Comparison of ENCODE assay signal across 15 cellular contexts in genomic region chr10:130242483-130242882, GRCh38.
DNase-seq lines count a peak whose midpoint lies in the region; ATAC-seq and TF ChIP-seq lines count a peak whose summit lies in the region.
"Had no signal": no experiment of that assay in that cellular context is flagged by ENCODE, and none has a peak within 500 bp of the region (broad histone marks: within the 10 kb centered on the region; RNA-seq: fewer than 3 reads in every experiment).

No MANE protein-coding gene starts in this region.

- H3K27ac ChIP-seq in upper lobe of right lung: no peak overlapping the region
- no peak overlapping the region for H3K27ac ChIP-seq in smooth muscle cell (ENCODE audit: low read depth)

- no peaks in the 10 kb centered on the region for H3K79me2 ChIP-seq in smooth muscle cell (ENCODE audit: low read depth)

- H3K9me3 ChIP-seq in upper lobe of right lung (no peaks in the 10 kb centered on the region), smooth muscle cell (replicated peaks; ENCODE audit: low read depth) (peaks cover 4% of the 10 kb centered on the region)

- H3K27me3 ChIP-seq in upper lobe of right lung (no peaks in the 10 kb centered on the region), smooth muscle cell (ENCODE audit: low read depth) (no peaks in the 10 kb centered on the region)

- H3K4me1 Mint-ChIP-seq in activated T-helper 17 cell treated with anti-CD3 and anti-CD28 coated beads, Interleukin-2, amount 50 U/mL, for 72 hours: peaks cover 10% of the 10 kb centered on the region
- H3K4me1 Mint-ChIP-seq in naive thymus-derived CD8-positive, alpha-beta T cell: peaks cover 12 to 21% (median 16%) of the 10 kb centered on the region in 4 donors

- no peak overlapping the region for H3K4me2 ChIP-seq in smooth muscle cell

- no peaks in the 10 kb centered on the region for H4K20me1 ChIP-seq in smooth muscle cell (ENCODE audit: low read depth)

- H3K4me3 ChIP-seq in upper lobe of right lung (no peak overlapping the region), smooth muscle cell (no peak overlapping the region)

- DNase-seq in activated CD8-positive, alpha-beta memory T cell treated with anti-CD3 and anti-CD28 coated beads, Interleukin-2, amount 50 U/mL, for 48 hours: peak; percentile 17
- DNase-seq in activated CD8-positive, alpha-beta memory T cell treated with anti-CD3 and anti-CD28 coated beads, Interleukin-2, amount 50 U/mL, for 4 hours: no peak
- no peak for DNase-seq in naive thymus-derived CD8-positive, alpha-beta T cell
- DNase-seq in upper lobe of right lung (peak; percentile 15), smooth muscle cell (lab: John Stamatoyannopoulos, UW; ENCODE audit: unreplicated experiment) (no peak), midbrain (lab: John Stamatoyannopoulos, UW) (no peak), occipital lobe (lab: John Stamatoyannopoulos, UW) (no peak)
- DNase-seq: KG1, NCI-H1092 treated with DMSO at 0.1 percent for 48 hours, NCI-H1694, NCI-H2171 treated with DMSO at 0.1 percent for 48 hours, NCI-H510A, SHP77 had no signal

- H2AFZ ChIP-seq in smooth muscle cell (ENCODE audit: low read depth): no peak overlapping the region

- no peaks in the 10 kb centered on the region for H3F3A ChIP-seq in smooth muscle cell (ENCODE audit: low read depth)

- intact Hi-C loops in upper lobe of right lung (cut with DNase I): no loop called here

- H3K36me3 Mint-ChIP-seq in activated T-helper 17 cell treated with anti-CD3 and anti-CD28 coated beads, Interleukin-2, amount 50 U/mL, for 72 hours (ENCODE audit: low read depth): no peaks in the 10 kb centered on the region
- peaks cover 2 to 9% (median 9%) of the 10 kb centered on the region in 3 donors for H3K36me3 Mint-ChIP-seq in naive thymus-derived CD8-positive, alpha-beta T cell

- H3K36me3 ChIP-seq in upper lobe of right lung: no peaks in the 10 kb centered on the region
- H3K36me3 ChIP-seq in smooth muscle cell (ENCODE audit: low read depth): no peaks in the 10 kb centered on the region

- H3K27me3 Mint-ChIP-seq in activated T-helper 17 cell treated with anti-CD3 and anti-CD28 coated beads, Interleukin-2, amount 50 U/mL, for 72 hours: peaks cover 7% of the 10 kb centered on the region
- peaks cover 16 to 40% (median 34%) of the 10 kb centered on the region in 5 donors for H3K27me3 Mint-ChIP-seq in naive thymus-derived CD8-positive, alpha-beta T cell

- H3K27ac Mint-ChIP-seq in activated T-helper 17 cell treated with anti-CD3 and anti-CD28 coated beads, Interleukin-2, amount 50 U/mL, for 72 hours: no peak overlapping the region
- peak overlapping the region in 1 of 10 donors; percentile 23 for H3K27ac Mint-ChIP-seq in naive thymus-derived CD8-positive, alpha-beta T cell
- H3K27ac Mint-ChIP-seq: CD4-positive, alpha-beta memory T cell had no signal

- no peaks in the 10 kb centered on the region for H3K9me3 Mint-ChIP-seq in activated T-helper 17 cell treated with anti-CD3 and anti-CD28 coated beads, Interleukin-2, amount 50 U/mL, for 72 hours
- peaks cover 0 to 18% (median 12%) of the 10 kb centered on the region in 9 donors for H3K9me3 Mint-ChIP-seq in naive thymus-derived CD8-positive, alpha-beta T cell

- POLR2A ChIA-PET in naive thymus-derived CD8-positive, alpha-beta T cell (lab: Charles Lee): no interaction called here

- H3K4me3 Mint-ChIP-seq in activated T-helper 17 cell treated with anti-CD3 and anti-CD28 coated beads, Interleukin-2, amount 50 U/mL, for 72 hours: peak overlapping the region; percentile 12
- H3K4me3 Mint-ChIP-seq in naive thymus-derived CD8-positive, alpha-beta T cell: peak overlapping the region in 7 of 10 donors; percentile 1 to 55 (median 44)

- no peak for ATAC-seq in activated T-helper 17 cell treated with anti-CD3 and anti-CD28 coated beads, Interleukin-2, amount 50 U/mL, for 72 hours (replicated peaks)
- no peak for ATAC-seq in naive thymus-derived CD8-positive, alpha-beta T cell
- ATAC-seq in upper lobe of right lung: no peak

- H3K9ac ChIP-seq in smooth muscle cell (ENCODE audit: low read depth): no peak overlapping the region

- no peaks in the 10 kb centered on the region for H3K4me1 ChIP-seq in upper lobe of right lung
- H3K4me1 ChIP-seq in smooth muscle cell (ENCODE audit: low read depth): no peaks in the 10 kb centered on the region

- WGBS in smooth muscle cell (ENCODE audit: low lambda C conversion rate): 75% methylated on average over 3 of the region's 3 CpGs

- no peak for TF ChIP-seq CTCF in upper lobe of right lung (IDR thresholded peaks at IDR 0.05)
- no peak for TF ChIP-seq CTCF in smooth muscle cell (IDR thresholded peaks at IDR 0.05; ENCODE audit: borderline replicate concordance, insufficient read depth, poor library complexity, severe bottlenecking)

Comparison
In these comparisons a context has a peak if more than half of its experiments do, and no peak if none do; other contexts are left out.
1. DNase-seq: peak in activated CD8-positive, alpha-beta memory T cell treated with anti-CD3 and anti-CD28 coated beads, Interleukin-2, amount 50 U/mL, for 48 hours (single experiment) and upper lobe of right lung (single experiment); none in activated CD8-positive, alpha-beta memory T cell treated with anti-CD3 and anti-CD28 coated beads, Interleukin-2, amount 50 U/mL, for 4 hours (single experiment), naive thymus-derived CD8-positive, alpha-beta T cell (0 of 10), smooth muscle cell (single experiment), midbrain (single experiment) and occipital lobe (single experiment).